In genomic region chr18:56559044-56559443, GRCh38 we compare ENCODE assay signal across 17 cellular contexts.
DNase-seq lines count a peak whose midpoint lies in the region; ATAC-seq and TF ChIP-seq lines count a peak whose summit lies in the region.
"Had no signal": no experiment of that assay in that cellular context is flagged by ENCODE, and none has a peak within 500 bp of the region (broad histone marks: within the 10 kb centered on the region; RNA-seq: fewer than 3 reads in every experiment).

No MANE protein-coding gene starts in this region.

- POLR2A ChIA-PET in SK-N-SH (lab: Yijun Ruan, JAX), result no interaction called here

- TF ChIP-seq CTCF in SK-N-SH (IDR thresholded peaks at IDR 0.05) (no peak), thyroid gland (IDR thresholded peaks at IDR 0.05) (no peak), hepatocyte (IDR thresholded peaks at IDR 0.05; ENCODE audit: poor library complexity) (no peak)

- 64% methylated on average over 6 of the region's 6 CpGs for WGBS in SK-N-SH (ENCODE audit: low lambda C conversion rate)
- WGBS in thyroid gland, 2 donors, result 61 to 66% methylated on average over 6 of the region's 6 CpGs
- 94% methylated on average over 6 of the region's 6 CpGs for WGBS in hepatocyte (ENCODE audit: low lambda C conversion rate, missing lambda C conversion rate)

- no peak for TF ChIP-seq POLR2A in thyroid gland (IDR thresholded peaks at IDR 0.05)

- CTCF ChIA-PET in SK-N-SH (lab: Yijun Ruan, JAX), result no interaction called here

- intact Hi-C loops in thyroid gland (cut with DNase I), result no loop called here

- H3K4me3 ChIP-seq in SK-N-SH (ENCODE audit: low read depth in 2 of 2, low read length in 1 of 2) (no peak overlapping the region), thyroid gland (replicated peaks in 1 of 3) (no peak overlapping the region), hepatocyte (no peak overlapping the region)
- H3K4me3 ChIP-seq: GM23248 had no signal

- no peaks in the 10 kb centered on the region for H3K27me3 ChIP-seq in SK-N-SH (ENCODE audit: insufficient read depth)
- H3K27me3 ChIP-seq in thyroid gland, result no peaks in the 10 kb centered on the region
- H3K27me3 ChIP-seq in hepatocyte, result no peaks in the 10 kb centered on the region

- H3K4me2 ChIP-seq in SK-N-SH, result no peak overlapping the region
- H3K4me2 ChIP-seq in hepatocyte, result no peak overlapping the region

- H3K4me1 ChIP-seq in SK-N-SH (ENCODE audit: control insufficient read depth in 1 of 2, insufficient read depth in 2 of 2, low read depth in 1 of 2, low read length in 1 of 2), result no peaks in the 10 kb centered on the region
- H3K4me1 ChIP-seq in thyroid gland, result peaks cover 24% of the 10 kb centered on the region in 2 donors
- H3K4me1 ChIP-seq in hepatocyte (ENCODE audit: insufficient read depth), result no peaks in the 10 kb centered on the region

- no peak overlapping the region for H3K27ac ChIP-seq in SK-N-SH (ENCODE audit: low read depth in 2 of 2, low read length in 1 of 2)
- H3K27ac ChIP-seq in thyroid gland, result peak overlapping the region; percentile 6 to 43 (median 34)
- H3K27ac ChIP-seq in hepatocyte, result no peak overlapping the region
- H3K27ac ChIP-seq: GM23248 had no signal

- no peak overlapping the region for H2AFZ ChIP-seq in SK-N-SH (ENCODE audit: low read depth)
- H2AFZ ChIP-seq in hepatocyte, result no peak overlapping the region
- H2AFZ ChIP-seq: GM23248 had no signal

- no peak for TF ChIP-seq RAD21 in SK-N-SH (IDR thresholded peaks at IDR 0.05; ENCODE audit: low read length)

- ATAC-seq in SK-N-SH treated with all-trans-retinoic acid at 6 μM for 48 hours, result no peak
- ATAC-seq: HCT116 had no signal

- no peaks in the 10 kb centered on the region for H3K9me3 ChIP-seq in SK-N-SH
- H3K9me3 ChIP-seq in thyroid gland, result no peaks in the 10 kb centered on the region
- H3K9me3 ChIP-seq in hepatocyte (ENCODE audit: low read depth), result no peaks in the 10 kb centered on the region

- H3K79me2 ChIP-seq in SK-N-SH (ENCODE audit: insufficient read depth) (no peaks in the 10 kb centered on the region), hepatocyte (no peaks in the 10 kb centered on the region)

- H3K36me3 ChIP-seq in SK-N-SH (replicated peaks in 1 of 2; ENCODE audit: control insufficient read depth in 1 of 2, insufficient read depth in 2 of 2, low read length in 1 of 2) (no peaks in the 10 kb centered on the region), thyroid gland (no peaks in the 10 kb centered on the region), hepatocyte (replicated peaks; ENCODE audit: insufficient read depth, low read depth) (no peaks in the 10 kb centered on the region)

- H3F3A ChIP-seq in SK-N-SH (replicated peaks; ENCODE audit: insufficient read depth), result no peaks in the 10 kb centered on the region

- DNase-seq in SK-N-SH, result no peak
- peak; percentile 3 for DNase-seq in HT1080 (ENCODE audit: low read depth)
- peak; percentile 11 for DNase-seq in dedifferentiated amniotic fluid mesenchymal stem cell (ENCODE audit: extremely low spot score)
- peak; percentile 88 for DNase-seq in thyroid gland
- DNase-seq in nucleus accumbens (lab: John Stamatoyannopoulos, UW), result no peak
- no peak for DNase-seq in hepatocyte (ENCODE audit: low spot score)
- no peak for DNase-seq in putamen (ENCODE audit: low spot score)
- DNase-seq: C1 segment of cervical spinal cord; Calu3; CD4-positive, alpha-beta memory T cell; COR-L47; DMS53; DMS79 treated with DMSO at 0.1 percent for 48 hours; GM23248; H9 had no signal

- no peaks in the 10 kb centered on the region for H4K20me1 ChIP-seq in SK-N-SH (ENCODE audit: insufficient read depth)
- H4K20me1 ChIP-seq in hepatocyte (ENCODE audit: insufficient read depth, poor library complexity, severe bottlenecking), result no peaks in the 10 kb centered on the region

- no peak overlapping the region for H3K9ac ChIP-seq in SK-N-SH
- H3K9ac ChIP-seq: GM23248 had no signal

- H3K9me2 ChIP-seq in SK-N-SH (no peaks in the 10 kb centered on the region), hepatocyte (replicated peaks; ENCODE audit: insufficient read depth) (no peaks in the 10 kb centered on the region)

- no peak for TF ChIP-seq EP300 in SK-N-SH (IDR thresholded peaks at IDR 0.05; ENCODE audit: borderline replicate concordance in 1 of 2, low read depth in 1 of 2, low read length in 1 of 2)

TF ChIP-seq in SK-N-SH treated with all-trans-retinoic acid at 6 μM for 48 hours, 23 proteins besides CTCF, POLR2A, EP300 and RAD21:
- no peak for TF ChIP-seq PPARA (CRISPR knock-in tag; IDR thresholded peaks at IDR 0.05; ENCODE audit: borderline replicate concordance)
- TF ChIP-seq ZNF70 (CRISPR knock-in tag; IDR thresholded peaks at IDR 0.05), result peak; percentile 77

TF ChIP-seq in SK-N-SH, 30 proteins besides CTCF, POLR2A, EP300 and RAD21:
- TF ChIP-seq MEF2A (IDR thresholded peaks at IDR 0.05; ENCODE audit: borderline replicate concordance, low read depth) (no peak), POLR2AphosphoS5 (IDR thresholded peaks at IDR 0.05; ENCODE audit: low read depth, low read length) (no peak), NFIC (IDR thresholded peaks at IDR 0.05; ENCODE audit: borderline replicate concordance) (no peak), TEAD4 (IDR thresholded peaks at IDR 0.05; ENCODE audit: borderline replicate concordance, insufficient read depth) (no peak), RXRA (IDR thresholded peaks at IDR 0.05; ENCODE audit: borderline replicate concordance, low read depth) (no peak)

Comparison
In these comparisons a context has a peak if more than half of its experiments do, and no peak if none do; other contexts are left out.
1. DNase-seq: peak in HT1080 (single experiment), dedifferentiated amniotic fluid mesenchymal stem cell (single experiment) and thyroid gland (2 of 2); none in SK-N-SH (single experiment), nucleus accumbens (0 of 56), hepatocyte (single experiment) and putamen (single experiment).
2. H3K27ac ChIP-seq: peak in thyroid gland (3 of 3); none in SK-N-SH (0 of 2) and hepatocyte (single experiment).